Comparison of ENCODE assay signal across 1 cellular context in the genomic region with DNA sequence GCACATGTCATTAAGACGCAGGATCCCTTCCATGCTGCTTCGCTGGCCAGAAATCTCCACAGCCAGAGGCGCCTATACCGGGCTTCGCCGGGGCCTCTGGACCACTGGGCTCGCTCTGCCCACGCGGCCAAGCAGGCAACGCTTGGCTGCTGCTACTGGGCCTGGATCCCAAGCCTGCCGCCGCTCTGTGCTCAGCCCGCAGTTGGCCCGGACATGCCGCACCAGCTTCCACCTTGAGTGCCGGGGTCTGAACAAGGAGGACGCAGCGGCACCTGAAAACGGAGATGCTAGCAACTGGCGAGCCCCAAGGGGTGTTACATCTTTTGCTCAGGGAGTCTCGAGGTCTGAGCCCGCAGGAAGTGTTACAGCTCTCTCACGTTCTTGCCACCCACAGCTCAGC.
TF ChIP-seq lines count a peak whose summit lies in the region.

No MANE protein-coding gene starts in this region.

TF ChIP-seq in H1, 55 proteins besides CTCF, POLR2A, EP300 and RAD21:
- TF ChIP-seq RBBP5 (IDR thresholded peaks at IDR 0.05; ENCODE audit: borderline replicate concordance, low read depth, low read length) (no peak), CBX5 (IDR thresholded peaks at IDR 0.05; ENCODE audit: low read depth, low read length) (no peak), BRCA1 (IDR thresholded peaks at IDR 0.05; ENCODE audit: low read depth, low read length) (no peak), SIN3A (conservative IDR thresholded peaks at IDR 0.05 in 1 of 2, IDR thresholded peaks at IDR 0.05 in 1 of 2; ENCODE audit: low read depth in 1 of 2, low read length in 2 of 2) (no peak), E2F6 (IDR thresholded peaks at IDR 0.05) (no peak), POU5F1 (IDR thresholded peaks at IDR 0.05; ENCODE audit: low read depth, low read length) (no peak), SP4 (IDR thresholded peaks at IDR 0.05; ENCODE audit: low read length) (no peak), PHF8 (conservative IDR thresholded peaks at IDR 0.05; ENCODE audit: low read depth, low read length) (no peak), CHD7 (IDR thresholded peaks at IDR 0.05; ENCODE audit: insufficient replicate concordance, low read length) (no peak), GABPA (IDR thresholded peaks at IDR 0.05; ENCODE audit: borderline replicate concordance, insufficient read depth, low read length) (no peak), TAF1 (IDR thresholded peaks at IDR 0.05; ENCODE audit: low read depth, low read length) (no peak)
- TF ChIP-seq, protein P1, sequence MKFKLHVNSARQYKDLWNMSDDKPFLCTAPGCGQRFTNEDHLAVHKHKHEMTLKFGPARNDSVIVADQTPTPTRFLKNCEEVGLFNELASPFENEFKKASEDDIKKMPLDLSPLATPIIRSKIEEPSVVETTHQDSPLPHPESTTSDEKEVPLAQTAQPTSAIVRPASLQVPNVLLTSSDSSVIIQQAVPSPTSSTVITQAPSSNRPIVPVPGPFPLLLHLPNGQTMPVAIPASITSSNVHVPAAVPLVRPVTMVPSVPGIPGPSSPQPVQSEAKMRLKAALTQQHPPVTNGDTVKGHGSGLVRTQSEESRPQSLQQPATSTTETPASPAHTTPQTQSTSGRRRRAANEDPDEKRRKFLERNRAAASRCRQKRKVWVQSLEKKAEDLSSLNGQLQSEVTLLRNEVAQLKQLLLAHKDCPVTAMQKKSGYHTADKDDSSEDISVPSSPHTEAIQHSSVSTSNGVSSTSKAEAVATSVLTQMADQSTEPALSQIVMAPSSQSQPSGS (IDR thresholded peaks at IDR 0.05; ENCODE audit: low read length) = no peak
